Comparison of ENCODE assay signal across 15 cellular contexts in genomic region chr3:144162042-144162441, GRCh38.
DNase-seq lines count a peak whose midpoint lies in the region; ATAC-seq, FAIRE-seq and TF ChIP-seq lines count a peak whose summit lies in the region.
"Had no signal": no experiment of that assay in that cellular context is flagged by ENCODE, and none has a peak within 500 bp of the region (broad histone marks: within the 10 kb centered on the region; RNA-seq: fewer than 3 reads in every experiment).

No MANE protein-coding gene starts in this region.

- H3K9me3 ChIP-seq in heart left ventricle: no peaks in the 10 kb centered on the region
- H3K9me3 ChIP-seq: gastrocnemius medialis, ovary had no signal

- intact Hi-C loops in heart left ventricle (cut with DNase I): no loop called here

- H3K4me1 ChIP-seq in heart left ventricle: no peaks in the 10 kb centered on the region
- H3K4me1 ChIP-seq: gastrocnemius medialis had no signal

- no peaks in the 10 kb centered on the region for H3K36me3 ChIP-seq in heart left ventricle
- H3K36me3 ChIP-seq: BLaER1 treated with 17β-estradiol and CSF1 and Interleukin-3, amounts not matched to agents 10 nM and 100 nM; gastrocnemius medialis; ovary had no signal

- no peak overlapping the region for H3K27ac ChIP-seq in heart left ventricle
- H3K27ac ChIP-seq: BLaER1 treated with 17β-estradiol and CSF1 and Interleukin-3, amounts not matched to agents 10 nM and 100 nM; gastrocnemius medialis; ovary had no signal

- no peaks in the 10 kb centered on the region for H3K27me3 ChIP-seq in heart left ventricle
- H3K27me3 ChIP-seq: BLaER1 treated with 17β-estradiol and CSF1 and Interleukin-3, amounts not matched to agents 10 nM and 100 nM; gastrocnemius medialis; ovary had no signal

- ATAC-seq in GM21529 (IDR thresholded peaks at IDR 0.05; ENCODE audit: unreplicated experiment): no peak
- no peak for ATAC-seq in heart left ventricle
- no peak for ATAC-seq in HG03196 (IDR thresholded peaks at IDR 0.05; ENCODE audit: unreplicated experiment)
- ATAC-seq: gastrocnemius medialis, left ventricle myocardium superior had no signal

- in situ Hi-C loops in astrocyte of the cerebellum (cut with HindIII; ENCODE audit: low sequenced_read_pairs): no loop called here

- CTCF ChIA-PET in AG04449 (lab: Yijun Ruan, JAX): no interaction called here

- no peak overlapping the region for H3K4me3 ChIP-seq in AG04449 (ENCODE audit: low read depth, low read length)
- H3K4me3 ChIP-seq in astrocyte of the cerebellum (ENCODE audit: low read depth, low read length): no peak overlapping the region
- H3K4me3 ChIP-seq in heart left ventricle: no peak overlapping the region
- H3K4me3 ChIP-seq: BLaER1 treated with 17β-estradiol and CSF1 and Interleukin-3, amounts not matched to agents 10 nM and 100 nM; gastrocnemius medialis; ovary had no signal

- no peak for TF ChIP-seq POLR2A in heart left ventricle (IDR thresholded peaks at IDR 0.05)

- 79 to 85% (median 82%) methylated on average over 1 of the region's 1 CpG for WGBS in heart left ventricle, 4 donors

- POLR2A ChIA-PET in AG04449 (lab: Yijun Ruan, JAX): no interaction called here

- peak; percentile 52 for FAIRE-seq in HTR-8/SVneo (lab: Jason Lieb, UNC)
- FAIRE-seq: RCC 7860 had no signal

- DNase-seq in AG04449 (ENCODE audit: low read depth, low spot score): peak; percentile 31
- peak; percentile 3 for DNase-seq in HTR-8/SVneo (ENCODE audit: insufficient read length, low spot score)
- DNase-seq in astrocyte of the cerebellum (ENCODE audit: low read depth): peak; percentile 53
- peak; percentile 6 for DNase-seq in kidney tubule cell (ENCODE audit: low spot score)
- DNase-seq in heart left ventricle: no peak
- DNase-seq in activated CD4-positive, alpha-beta T cell treated with anti-CD3 and anti-CD28 coated beads for 1 hour: no peak
- DNase-seq: gastrocnemius medialis; left ventricle myocardium superior; NCI-H1436 treated with DMSO at 0.1 percent for 48 hours; ovary; stimulated activated CD4-positive, alpha-beta T cell treated with anti-CD3 and anti-CD28 coated beads, Interleukin-4, amount 100 ng/mL, for 4 hours had no signal

- no peak for TF ChIP-seq CTCF in AG04449 (IDR thresholded peaks at IDR 0.05; ENCODE audit: insufficient read depth, low read length, missing control alignments)
- TF ChIP-seq CTCF in astrocyte of the cerebellum (IDR thresholded peaks at IDR 0.05; ENCODE audit: low read depth, low read length, missing control alignments): no peak
- TF ChIP-seq CTCF in heart left ventricle (IDR thresholded peaks at IDR 0.05): no peak

Comparison
In these comparisons a context has a peak if more than half of its experiments do, and no peak if none do; other contexts are left out.
1. DNase-seq: peak in AG04449 (single experiment), HTR-8/SVneo (single experiment), astrocyte of the cerebellum (single experiment) and kidney tubule cell (single experiment); none in heart left ventricle (0 of 5) and activated CD4-positive, alpha-beta T cell treated with anti-CD3 and anti-CD28 coated beads for 1 hour (single experiment).